ENCODE assay signal across 8 cellular contexts in genomic region chrX:120468825-120469525, GRCh38. TPM values are rescaled to one million over a fixed set of nuclear protein-coding genes. Genes with fewer than 3 reads are reported as not detected.
DNase-seq lines count a peak whose midpoint lies in the region; ATAC-seq and TF ChIP-seq lines count a peak whose summit lies in the region.

Gene LAMP2 (minus strand): TSS chrX:120469296. CDS start chrX:120469169, 127 bp downstream.

- H3K4me3 ChIP-seq in BE2C (ENCODE audit: low read depth, low read length): peak within 1 kb of the TSS; percentile 72

- H3K36me3 ChIP-seq in BE2C: no peaks in the 10 kb centered on the region

- CTCF ChIA-PET in activated CD4-positive, alpha-beta T cell treated with anti-CD3 and anti-CD28 coated beads for 36 hours (lab: Charles Lee): no interaction called here

- intact Hi-C loops in activated CD4-positive, alpha-beta T cell treated with anti-CD3 and anti-CD28 coated beads for 36 hours (cut with DNase I, micrococcal nuclease): loop anchor here (1.0 to 5.0 kb wide), 5 partner anchors 16 to 218 kb away; partner anchors contain the start of genes ZBTB33 (in 2 of the 2) and CUL4B (in 1 of the 2)

- H3K4me1 Mint-ChIP-seq in activated CD4-positive, alpha-beta T cell treated with anti-CD3 and anti-CD28 coated beads for 36 hours: peaks cover 22% of the 10 kb centered on the region
- H3K4me1 Mint-ChIP-seq in chondrocyte (ENCODE audit: low read depth): peaks cover 18% of the 10 kb centered on the region

- DNase-seq in BE2C: peak; percentile 86
- peak; percentile 28 for DNase-seq in GM19240 (ENCODE audit: insufficient read length, low spot score)
- DNase-seq in NCI-H524 (lab: John Stamatoyannopoulos, UW): peak; percentile 80 to 86
- peak; percentile 89 for DNase-seq in activated CD4-positive, alpha-beta T cell treated with anti-CD3 and anti-CD28 coated beads for 36 hours
- DNase-seq in chondrocyte (ENCODE audit: low spot score): peak; percentile 91
- peak; percentile 69 for DNase-seq in kidney glomerular epithelial cell (lab: John Stamatoyannopoulos, UW)
- DNase-seq in stimulated activated CD4-positive, alpha-beta T cell treated with anti-CD3 and anti-CD28 coated beads, Interleukin-15, amount 100 ng/mL, for 48 hours (ENCODE audit: low read depth in 2 of 2): peak; percentile 58 to 74

- H3K27me3 Mint-ChIP-seq in activated CD4-positive, alpha-beta T cell treated with anti-CD3 and anti-CD28 coated beads for 36 hours: no peaks in the 10 kb centered on the region
- no peaks in the 10 kb centered on the region for H3K27me3 Mint-ChIP-seq in chondrocyte (ENCODE audit: low read depth)

- H3K4me3 Mint-ChIP-seq in activated CD4-positive, alpha-beta T cell treated with anti-CD3 and anti-CD28 coated beads for 36 hours: peak within 1 kb of the TSS; percentile 95
- peak within 1 kb of the TSS; percentile 95 for H3K4me3 Mint-ChIP-seq in chondrocyte (ENCODE audit: unreplicated experiment)

- ATAC-seq in HG03457 (IDR thresholded peaks at IDR 0.05; ENCODE audit: unreplicated experiment): peak; percentile 98
- peak; percentile 97 for ATAC-seq in activated CD4-positive, alpha-beta T cell treated with anti-CD3 and anti-CD28 coated beads for 36 hours

- no peaks in the 10 kb centered on the region for H3K36me3 Mint-ChIP-seq in activated CD4-positive, alpha-beta T cell treated with anti-CD3 and anti-CD28 coated beads for 36 hours (ENCODE audit: low read depth)
- H3K36me3 Mint-ChIP-seq in chondrocyte (ENCODE audit: low read depth): peaks cover 2% of the 10 kb centered on the region

- H3K27me3 ChIP-seq in BE2C: no peaks in the 10 kb centered on the region

- peak within 1 kb of the TSS; percentile 91 for H3K27ac Mint-ChIP-seq in activated CD4-positive, alpha-beta T cell treated with anti-CD3 and anti-CD28 coated beads for 36 hours
- H3K27ac Mint-ChIP-seq in chondrocyte (ENCODE audit: unreplicated experiment): peak within 1 kb of the TSS; percentile 97

- H3K4me1 ChIP-seq in BE2C: no peaks in the 10 kb centered on the region

- H3K9me3 Mint-ChIP-seq in activated CD4-positive, alpha-beta T cell treated with anti-CD3 and anti-CD28 coated beads for 36 hours (ENCODE audit: low read depth): no peaks in the 10 kb centered on the region
- H3K9me3 Mint-ChIP-seq in chondrocyte (ENCODE audit: low read depth): no peaks in the 10 kb centered on the region

- TF ChIP-seq CTCF in BE2C (IDR thresholded peaks at IDR 0.05; ENCODE audit: low read depth, low read length) (no peak), chondrocyte (IDR thresholded peaks at IDR 0.05) (no peak)

- POLR2A ChIA-PET in activated CD4-positive, alpha-beta T cell treated with anti-CD3 and anti-CD28 coated beads for 36 hours (lab: Charles Lee): interaction anchor here (0.5 to 1.1 kb wide), 2 partner anchors 9 to 135 kb away, joined by 3 read pairs; partner anchors contain the start of gene MCTS1

- H3K9me3 ChIP-seq in BE2C: no peaks in the 10 kb centered on the region

RNA-seq across cellular contexts. Expression of gene LAMP2, which starts in this region (rescaled TPM):
- polyA plus RNA-seq in BE2C (2012; ENCODE audit: insufficient read depth, insufficient read length, low read depth): 23.0 TPM
- total RNA-seq in activated CD4-positive, alpha-beta T cell treated with anti-CD3 and anti-CD28 coated beads for 36 hours: 10 to 100 TPM; 30.4 to 34.5 TPM
- 155 to 171 TPM (median 157 TPM) in 3 replicates for total RNA-seq in chondrocyte

Comparison
In these comparisons a context has a peak if more than half of its experiments do, and no peak if none do; other contexts are left out.
1. Peak in every context shown above with its lines: DNase-seq, ATAC-seq and H3K4me3 ChIP-seq.
2. DNase-seq: peak in every context shown above with its lines; median percentile 91 in chondrocyte; 89 in activated CD4-positive, alpha-beta T cell treated with anti-CD3 and anti-CD28 coated beads for 36 hours; 86 in BE2C; 83 in NCI-H524; 69 in kidney glomerular epithelial cell; 66 in stimulated activated CD4-positive, alpha-beta T cell treated with anti-CD3 and anti-CD28 coated beads, Interleukin-15, amount 100 ng/mL, for 48 hours; 28 in GM19240.